Comparison of ENCODE assay signal across 8 cellular contexts in the genomic region with DNA sequence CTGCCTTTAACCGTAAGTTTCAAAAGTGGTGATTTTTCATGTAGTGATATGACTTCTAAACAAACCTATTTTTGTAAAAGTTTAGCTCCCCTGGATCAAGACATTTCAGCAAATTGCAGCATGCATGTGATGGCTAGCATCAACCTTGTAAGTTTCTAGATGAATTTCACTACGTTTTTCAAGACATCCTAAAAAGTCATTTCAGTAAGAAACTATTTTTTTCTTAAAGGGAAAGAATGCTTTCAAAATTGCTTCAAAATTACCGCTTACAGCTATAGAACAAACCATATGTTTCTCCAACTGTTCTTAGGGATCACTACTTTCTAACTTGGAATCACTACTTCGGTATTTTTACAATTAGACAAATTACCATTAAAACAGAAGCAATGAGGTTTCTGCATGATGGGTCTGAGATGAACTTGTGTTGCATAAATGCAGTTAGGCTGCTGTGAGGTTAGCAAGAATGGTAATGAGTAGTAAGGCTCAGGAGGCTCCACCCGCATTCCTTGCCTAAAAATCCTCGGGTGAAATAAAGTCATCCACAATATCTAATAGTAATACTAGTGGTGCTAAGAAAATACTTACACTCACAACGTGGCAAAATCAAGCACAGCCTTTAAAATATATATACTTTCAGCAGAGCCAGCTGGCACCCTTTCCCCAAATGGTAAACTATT. TPM values are rescaled to one million over a fixed set of nuclear protein-coding genes. Genes with fewer than 3 reads are reported as not detected.
A peak's percentile ranks its signal among the peaks of the same experiment; 100 is the strongest.
DNase-seq lines count a peak whose midpoint lies in the region; ATAC-seq and TF ChIP-seq lines count a peak whose summit lies in the region.

No MANE protein-coding gene starts in this region.

- no peak for TF ChIP-seq CTCF in GM12864 (IDR thresholded peaks at IDR 0.05; ENCODE audit: low read depth, low read length, missing control alignments)

- CTCF ChIA-PET in activated CD8-positive, alpha-beta T cell treated with anti-CD3 and anti-CD28 coated beads, Interleukin-2, amount 10 ng/mL, durations not matched to agents 7 days and 5 days (lab: Charles Lee), result interaction anchor here (0.7 to 3.0 kb wide), 7 partner anchors 9 to 198 kb away, joined by 3 to 17 read pairs (median 5); a partner anchor contains a TSS

- H3K9me3 Mint-ChIP-seq in activated CD8-positive, alpha-beta T cell treated with anti-CD3 and anti-CD28 coated beads, Interleukin-2, amount 10 ng/mL, durations not matched to agents 7 days and 5 days (ENCODE audit: insufficient read depth), result no peaks in the 10 kb centered on the region

- H3K4me3 Mint-ChIP-seq in activated CD8-positive, alpha-beta T cell treated with anti-CD3 and anti-CD28 coated beads, Interleukin-2, amount 10 ng/mL, durations not matched to agents 7 days and 5 days, result peak overlapping the region; percentile 74

- no peak overlapping the region for H3K27ac Mint-ChIP-seq in activated CD8-positive, alpha-beta T cell treated with anti-CD3 and anti-CD28 coated beads, Interleukin-2, amount 10 ng/mL, durations not matched to agents 7 days and 5 days

- intact Hi-C loops in left ventricle myocardium superior (cut with micrococcal nuclease), result no loop called here

- H3K36me3 Mint-ChIP-seq in activated CD8-positive, alpha-beta T cell treated with anti-CD3 and anti-CD28 coated beads, Interleukin-2, amount 10 ng/mL, durations not matched to agents 7 days and 5 days (ENCODE audit: low read depth), result no peaks in the 10 kb centered on the region

- DNase-seq in GM12864 (ENCODE audit: low read depth) (no peak), left ventricle myocardium superior (no peak), skeletal muscle cell (ENCODE audit: low read depth) (no peak), iPS-NIHi7 (ENCODE audit: extremely low spot score) (no peak)
- DNase-seq in activated CD8-positive, alpha-beta T cell treated with anti-CD3 and anti-CD28 coated beads, Interleukin-2, amount 10 ng/mL, durations not matched to agents 7 days and 5 days, result no peak

- peaks cover 23% of the 10 kb centered on the region for H3K27me3 Mint-ChIP-seq in activated CD8-positive, alpha-beta T cell treated with anti-CD3 and anti-CD28 coated beads, Interleukin-2, amount 10 ng/mL, durations not matched to agents 7 days and 5 days (ENCODE audit: low read depth)

- no peak for ATAC-seq in activated CD8-positive, alpha-beta T cell treated with anti-CD3 and anti-CD28 coated beads, Interleukin-2, amount 10 ng/mL, durations not matched to agents 7 days and 5 days
- ATAC-seq in left ventricle myocardium superior (peak; percentile 44), HG02678 (IDR thresholded peaks at IDR 0.05; ENCODE audit: unreplicated experiment) (no peak), GM18909 (IDR thresholded peaks at IDR 0.05; ENCODE audit: poor library complexity, unreplicated experiment) (no peak), HG02852 (IDR thresholded peaks at IDR 0.05; ENCODE audit: unreplicated experiment) (no peak)

- H3K4me1 Mint-ChIP-seq in activated CD8-positive, alpha-beta T cell treated with anti-CD3 and anti-CD28 coated beads, Interleukin-2, amount 10 ng/mL, durations not matched to agents 7 days and 5 days (ENCODE audit: low read depth), result peaks cover 16% of the 10 kb centered on the region

- POLR2A ChIA-PET in activated CD8-positive, alpha-beta T cell treated with anti-CD3 and anti-CD28 coated beads, Interleukin-2, amount 10 ng/mL, durations not matched to agents 7 days and 5 days (lab: Charles Lee), result no interaction called here

- H3K4me3 ChIP-seq in GM12864 (ENCODE audit: low read depth, low read length), result peak overlapping the region; percentile 81; the same call in 1 of the 2 replicates
- H3K4me3 ChIP-seq in skeletal muscle cell (ENCODE audit: low read depth, low read length), result peak overlapping the region; percentile 61

RNA-seq across cellular contexts. Expression of a gene that starts 53.8 kb away (rescaled TPM):
- total RNA-seq in activated CD8-positive, alpha-beta T cell treated with anti-CD3 and anti-CD28 coated beads, Interleukin-2, amount 10 ng/mL, durations not matched to agents 7 days and 5 days, result under 1 TPM; 0.23 to 0.37 TPM
- 18.1 TPM for total RNA-seq in left ventricle myocardium superior

Comparison
In these comparisons a context has a peak if more than half of its experiments do, and no peak if none do; other contexts are left out.
1. RNA of a gene that starts 53.8 kb away (total RNA-seq): 18.1 TPM in left ventricle myocardium superior (single experiment); 0.23 to 0.37 TPM in activated CD8-positive, alpha-beta T cell treated with anti-CD3 and anti-CD28 coated beads, Interleukin-2, amount 10 ng/mL, durations not matched to agents 7 days and 5 days; every median in the first group is over 10 times any median in the second.